27 cellular contexts compared by ENCODE assay signal in the genomic region with DNA sequence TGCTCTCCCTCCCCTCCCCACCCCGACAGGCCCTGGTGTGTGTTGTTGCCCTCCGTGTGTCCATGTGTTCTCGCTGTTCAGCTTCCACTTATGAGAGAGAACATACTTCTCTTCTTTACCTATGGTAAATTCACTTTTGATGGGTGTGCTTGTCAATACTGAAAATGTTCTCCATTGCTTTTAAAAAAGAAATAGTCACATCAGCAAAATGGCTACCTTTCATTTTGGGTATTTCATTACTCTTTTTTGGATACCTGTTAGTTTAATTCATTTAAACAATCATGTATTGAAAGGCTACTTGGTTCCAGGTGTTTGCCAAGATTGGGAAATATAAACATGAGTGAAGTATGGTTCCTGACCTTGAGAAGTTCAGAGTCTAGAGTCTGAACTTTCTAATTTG.
"Had no signal": no experiment of that assay in that cellular context is flagged by ENCODE, and none has a peak within 500 bp of the region (broad histone marks: within the 10 kb centered on the region; RNA-seq: fewer than 3 reads in every experiment).

No MANE protein-coding gene starts in this region.

- FAIRE-seq: islet of Langerhans, keratinocyte had no signal

- H3K36me3 Mint-ChIP-seq: mesothelial cell of epicardium; naive B cell; naive thymus-derived CD8-positive, alpha-beta T cell had no signal

- H3K36me3 ChIP-seq: esophagus squamous epithelium, gastrocnemius medialis, heart right ventricle, left lung, lower lobe of right lung had no signal

- H3K4me3 ChIP-seq: esophagus squamous epithelium, gastrocnemius medialis, heart right ventricle, left lung, lower lobe of right lung, mucosa of descending colon had no signal

- DNase-seq: cortex of kidney; effector CD8-positive, alpha-beta T cell; effector memory CD8-positive, alpha-beta T cell; endodermal cell; erythroblast; esophagus squamous epithelium; foreskin fibroblast; foreskin melanocyte; gastrocnemius medialis; glutamatergic neuron; head of caudate nucleus; heart right ventricle; hippocampal formation; left cardiac atrium; left lung; left ventricle myocardium superior; lower lobe of right lung; mesenchymal stem cell; mucosa of descending colon; naive B cell; naive thymus-derived CD8-positive, alpha-beta T cell had no signal

- H3K4me1 Mint-ChIP-seq: endodermal cell; naive B cell; naive thymus-derived CD8-positive, alpha-beta T cell had no signal

- H3K27ac ChIP-seq: epithelial cell of prostate, esophagus squamous epithelium, gastrocnemius medialis, heart right ventricle, left lung, lower lobe of right lung had no signal

- H3K4me1 ChIP-seq: esophagus squamous epithelium, heart right ventricle, left lung, lower lobe of right lung had no signal

- H3K4me3 Mint-ChIP-seq: dendritic cell treated with granulocyte-macrophage colony-stimulating factor and Interleukin-4, amounts not matched to agents 40 ng/mL and 50 ng/mL, for 4 days; effector memory CD8-positive, alpha-beta T cell; endodermal cell; mesothelial cell of epicardium; naive B cell; naive thymus-derived CD8-positive, alpha-beta T cell had no signal

- ATAC-seq: effector memory CD8-positive, alpha-beta T cell; esophagus mucosa; gastrocnemius medialis; heart right ventricle; left cardiac atrium; left lung; left ventricle myocardium superior; lower lobe of right lung; mucosa of descending colon; naive thymus-derived CD8-positive, alpha-beta T cell had no signal

- H3K27me3 ChIP-seq: esophagus squamous epithelium, gastrocnemius medialis, heart right ventricle, left lung had no signal

- H3K27me3 Mint-ChIP-seq: dendritic cell treated with granulocyte-macrophage colony-stimulating factor and Interleukin-4, amounts not matched to agents 40 ng/mL and 50 ng/mL, for 4 days; effector memory CD8-positive, alpha-beta T cell had no signal

- H3K9me3 ChIP-seq: esophagus squamous epithelium, gastrocnemius medialis, lower lobe of right lung, mucosa of descending colon had no signal

- H3K9me3 Mint-ChIP-seq: endodermal cell had no signal

- H3K27ac Mint-ChIP-seq: dendritic cell treated with granulocyte-macrophage colony-stimulating factor and Interleukin-4, amounts not matched to agents 40 ng/mL and 50 ng/mL, for 4 days; effector memory CD8-positive, alpha-beta T cell; endodermal cell; mesothelial cell of epicardium; naive B cell; naive thymus-derived CD8-positive, alpha-beta T cell had no signal
